1 cellular context compared by ENCODE assay signal in the genomic region with DNA sequence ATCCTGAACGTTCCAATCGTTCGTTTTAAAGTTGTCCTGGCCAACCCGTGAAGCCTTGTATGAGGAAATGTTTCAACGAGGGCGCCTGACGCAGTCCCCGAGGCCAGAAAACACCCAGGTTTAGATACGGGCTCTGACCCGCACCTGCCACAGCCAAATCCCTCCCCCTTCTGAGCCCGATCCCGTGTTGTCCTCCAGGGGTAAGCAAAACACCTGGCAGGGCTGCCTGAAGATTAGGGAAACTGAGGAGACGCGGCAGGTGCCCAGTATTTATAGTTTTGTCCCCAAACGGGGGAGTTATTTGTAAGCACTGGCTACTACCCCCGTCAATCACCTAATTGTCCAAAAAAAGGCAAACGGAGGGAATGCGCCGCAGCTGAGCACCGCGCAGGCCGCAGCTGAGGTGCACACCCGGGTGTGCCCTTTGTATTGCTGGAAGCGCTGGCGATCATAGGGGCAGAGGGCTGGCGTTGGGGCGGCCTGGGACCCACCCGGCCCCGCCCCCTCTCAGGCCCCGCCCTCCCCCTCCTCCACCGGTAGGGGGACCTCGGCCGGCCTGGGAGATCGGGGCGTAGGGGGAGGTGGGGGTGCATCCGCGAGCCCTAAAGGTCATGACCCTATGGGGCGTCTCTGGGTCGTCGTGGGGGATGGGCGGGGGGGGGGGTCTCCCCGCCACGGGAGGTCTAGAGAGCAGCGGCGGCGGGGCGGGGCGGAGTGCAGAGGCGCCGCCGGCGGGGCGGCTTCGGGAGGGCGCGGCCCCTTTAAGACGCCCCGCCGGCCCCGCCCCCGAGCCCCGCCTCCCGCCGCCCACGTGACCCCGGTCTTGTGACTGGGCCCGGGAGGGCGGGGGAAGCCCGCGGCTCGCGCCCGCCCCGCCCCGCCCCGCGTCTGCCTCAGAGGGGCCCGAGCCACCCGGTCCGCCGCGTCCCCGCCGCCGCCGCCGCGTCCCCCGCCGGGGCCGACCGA.
TF ChIP-seq lines count a peak whose summit lies in the region.

Gene BRI3 (plus strand): TSS at position 896 of the 966 bp plus-strand sequence. CDS start 110 bp downstream, outside the sequence.

TF ChIP-seq in IMR-90, 13 proteins besides CTCF, POLR2A, EP300 and RAD21:
- peak; percentile 59; the same call in 1 of the 2 replicates for TF ChIP-seq MAZ (IDR thresholded peaks at IDR 0.05; ENCODE audit: borderline replicate concordance, low read depth, low read length)
- TF ChIP-seq, protein P1, sequence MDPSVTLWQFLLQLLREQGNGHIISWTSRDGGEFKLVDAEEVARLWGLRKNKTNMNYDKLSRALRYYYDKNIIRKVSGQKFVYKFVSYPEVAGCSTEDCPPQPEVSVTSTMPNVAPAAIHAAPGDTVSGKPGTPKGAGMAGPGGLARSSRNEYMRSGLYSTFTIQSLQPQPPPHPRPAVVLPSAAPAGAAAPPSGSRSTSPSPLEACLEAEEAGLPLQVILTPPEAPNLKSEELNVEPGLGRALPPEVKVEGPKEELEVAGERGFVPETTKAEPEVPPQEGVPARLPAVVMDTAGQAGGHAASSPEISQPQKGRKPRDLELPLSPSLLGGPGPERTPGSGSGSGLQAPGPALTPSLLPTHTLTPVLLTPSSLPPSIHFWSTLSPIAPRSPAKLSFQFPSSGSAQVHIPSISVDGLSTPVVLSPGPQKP (IDR thresholded peaks at IDR 0.05; ENCODE audit: borderline replicate concordance, low read depth, low read length) = no peak
- peak; percentile 92 for TF ChIP-seq USF2 (IDR thresholded peaks at IDR 0.05; ENCODE audit: low read depth, low read length)
